14 cellular contexts compared by ENCODE assay signal in the genomic region with DNA sequence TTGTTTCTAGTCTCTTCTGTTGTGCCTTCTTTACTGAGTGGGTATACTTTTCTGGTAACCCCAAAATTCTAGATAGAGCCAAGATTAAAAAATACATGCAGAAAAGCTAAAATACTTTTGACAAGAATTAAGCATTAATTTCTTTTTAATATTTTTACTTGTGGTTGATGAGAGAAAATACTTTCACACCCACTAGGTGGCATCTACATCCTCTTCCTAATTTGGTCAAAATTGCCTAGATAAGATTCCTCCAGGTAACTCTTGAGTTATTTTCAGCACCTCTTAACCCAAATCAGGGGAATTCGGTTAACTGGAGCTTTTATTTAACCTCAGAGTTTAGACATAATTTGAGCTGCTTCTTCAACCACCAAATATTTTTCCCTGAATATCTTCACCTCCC. TPM values are rescaled to one million over a fixed set of nuclear protein-coding genes. Genes with fewer than 3 reads are reported as not detected.
DNase-seq lines count a peak whose midpoint lies in the region; ATAC-seq and TF ChIP-seq lines count a peak whose summit lies in the region.
"Had no signal": no experiment of that assay in that cellular context is flagged by ENCODE, and none has a peak within 500 bp of the region (broad histone marks: within the 10 kb centered on the region; RNA-seq: fewer than 3 reads in every experiment).

No MANE protein-coding gene starts in this region.

- no peak overlapping the region for H3K27ac Mint-ChIP-seq in activated naive CD8-positive, alpha-beta T cell treated with anti-CD3 and anti-CD28 coated beads for 36 hours
- H3K27ac Mint-ChIP-seq: CD8-positive, alpha-beta memory T cell; WTC11 had no signal

- no peaks in the 10 kb centered on the region for H3K27me3 ChIP-seq in hepatocyte

- H3K4me2 ChIP-seq in hepatocyte, result no peak overlapping the region

- no peaks in the 10 kb centered on the region for H3K4me1 ChIP-seq in hepatocyte (ENCODE audit: insufficient read depth)

- H3K36me3 ChIP-seq in hepatocyte (replicated peaks; ENCODE audit: insufficient read depth, low read depth), result no peaks in the 10 kb centered on the region

- WGBS in hepatocyte (ENCODE audit: low lambda C conversion rate, missing lambda C conversion rate), result 59% methylated on average over 1 of the region's 1 CpG

- no peak overlapping the region for H3K4me3 ChIP-seq in hepatocyte

- no peaks in the 10 kb centered on the region for H4K20me1 ChIP-seq in hepatocyte (ENCODE audit: insufficient read depth, poor library complexity, severe bottlenecking)

- no peak overlapping the region for H3K4me3 Mint-ChIP-seq in activated naive CD8-positive, alpha-beta T cell treated with anti-CD3 and anti-CD28 coated beads for 36 hours
- H3K4me3 Mint-ChIP-seq: CD8-positive, alpha-beta memory T cell; WTC11 had no signal

- H3K9me2 ChIP-seq in hepatocyte (replicated peaks; ENCODE audit: insufficient read depth), result no peaks in the 10 kb centered on the region

- DNase-seq in COR-L47 (lab: John Stamatoyannopoulos, UW) (peak; percentile 3), HT-29 (ENCODE audit: low spot score) (peak; percentile 17), amniotic epithelial cell (ENCODE audit: low read depth) (peak; percentile 21), hepatocyte (ENCODE audit: low spot score) (no peak), inferior parietal cortex (ENCODE audit: extremely low spot score) (no peak)
- no peak for DNase-seq in activated naive CD8-positive, alpha-beta T cell treated with anti-CD3 and anti-CD28 coated beads for 36 hours
- DNase-seq: activated gamma-delta T cell; CD8-positive, alpha-beta memory T cell; NCI-H1694 treated with DMSO at 0.1 percent for 48 hours; nucleus accumbens had no signal

- ATAC-seq in HG02798 (IDR thresholded peaks at IDR 0.05; ENCODE audit: poor library complexity, unreplicated experiment) (no peak), GM19395 (IDR thresholded peaks at IDR 0.05; ENCODE audit: unreplicated experiment) (no peak)
- ATAC-seq: WTC11 had no signal

- no peaks in the 10 kb centered on the region for H3K9me3 ChIP-seq in hepatocyte (ENCODE audit: low read depth)

- no peak overlapping the region for H3K27ac ChIP-seq in hepatocyte

- H3K9me3 Mint-ChIP-seq in activated naive CD8-positive, alpha-beta T cell treated with anti-CD3 and anti-CD28 coated beads for 36 hours, result no peaks in the 10 kb centered on the region
- H3K9me3 Mint-ChIP-seq: CD8-positive, alpha-beta memory T cell; WTC11 had no signal

- H3K4me1 Mint-ChIP-seq in activated naive CD8-positive, alpha-beta T cell treated with anti-CD3 and anti-CD28 coated beads for 36 hours, result no peaks in the 10 kb centered on the region
- H3K4me1 Mint-ChIP-seq: CD8-positive, alpha-beta memory T cell; WTC11 had no signal

- TF ChIP-seq CTCF in hepatocyte (IDR thresholded peaks at IDR 0.05; ENCODE audit: poor library complexity), result peak; percentile 40

- no peaks in the 10 kb centered on the region for H3K79me2 ChIP-seq in hepatocyte

- no peaks in the 10 kb centered on the region for H3K36me3 Mint-ChIP-seq in activated naive CD8-positive, alpha-beta T cell treated with anti-CD3 and anti-CD28 coated beads for 36 hours
- H3K36me3 Mint-ChIP-seq: CD8-positive, alpha-beta memory T cell; WTC11 had no signal

- H2AFZ ChIP-seq in hepatocyte, result no peak overlapping the region

- no peaks in the 10 kb centered on the region for H3K27me3 Mint-ChIP-seq in activated naive CD8-positive, alpha-beta T cell treated with anti-CD3 and anti-CD28 coated beads for 36 hours
- H3K27me3 Mint-ChIP-seq: CD8-positive, alpha-beta memory T cell had no signal

RNA-seq across cellular contexts. Expression of a gene that starts 28.4 kb away (rescaled TPM):
- total RNA-seq in HT-29 (2014; rRNA removed; shearing (Covaris generic)), result not detected in 2 replicates
- not detected in 2 replicates for total RNA-seq in hepatocyte
- not detected in 2 replicates for polyA plus RNA-seq in hepatocyte
- total RNA-seq in activated naive CD8-positive, alpha-beta T cell treated with anti-CD3 and anti-CD28 coated beads for 36 hours, result not detected
- total RNA-seq: CD8-positive, alpha-beta memory T cell; WTC11 had no signal
- polyA plus RNA-seq: CD8-positive, alpha-beta memory T cell; keratinocyte had no signal

RNA-seq across cellular contexts. Expression of a gene that starts 55.9 kb away (rescaled TPM):
- total RNA-seq in HT-29 (2014; rRNA removed; shearing (Covaris generic)), result not detected in 2 replicates
- 0.73 and 1.2 TPM in 2 replicates for total RNA-seq in hepatocyte
- polyA plus RNA-seq in hepatocyte, result 0.04 and 0.27 TPM in 2 replicates
- not detected for total RNA-seq in activated naive CD8-positive, alpha-beta T cell treated with anti-CD3 and anti-CD28 coated beads for 36 hours
- total RNA-seq: CD8-positive, alpha-beta memory T cell had no signal
- polyA plus RNA-seq: CD8-positive, alpha-beta memory T cell; keratinocyte had no signal

Comparison
In these comparisons a context has a peak if more than half of its experiments do, and no peak if none do; other contexts are left out.
1. DNase-seq: peak in COR-L47 (single experiment), HT-29 (single experiment) and amniotic epithelial cell (single experiment); none in hepatocyte (single experiment), activated naive CD8-positive, alpha-beta T cell treated with anti-CD3 and anti-CD28 coated beads for 36 hours (single experiment) and inferior parietal cortex (single experiment).